Comparison of ENCODE assay signal across 20 cellular contexts in genomic region chr17:1977583-1978395, GRCh38. TPM values are rescaled to one million over a fixed set of nuclear protein-coding genes. Genes with fewer than 3 reads are reported as not detected.
DNase-seq lines count a peak whose midpoint lies in the region; ATAC-seq and TF ChIP-seq lines count a peak whose summit lies in the region.
"Had no signal": no experiment of that assay in that cellular context is flagged by ENCODE, and none has a peak within 500 bp of the region (broad histone marks: within the 10 kb centered on the region; RNA-seq: fewer than 3 reads in every experiment).

No MANE protein-coding gene starts in this region.

- no peaks in the 10 kb centered on the region for H3K79me2 ChIP-seq in parathyroid adenoma

- CTCF ChIA-PET in activated CD4-positive, alpha-beta T cell treated with anti-CD3 and anti-CD28 coated beads for 36 hours (lab: Charles Lee) = no interaction called here

- no peak for TF ChIP-seq CTCF in parathyroid adenoma (IDR thresholded peaks at IDR 0.05)

- H3K27me3 ChIP-seq in parathyroid adenoma (ENCODE audit: control insufficient read depth, insufficient read depth, low read length) = no peaks in the 10 kb centered on the region

- no peak overlapping the region for H3K27ac Mint-ChIP-seq in activated CD4-positive, alpha-beta T cell treated with anti-CD3 and anti-CD28 coated beads for 36 hours
- H3K27ac Mint-ChIP-seq: activated T-helper 1 cell treated with anti-CD3 and anti-CD28 coated beads, Interleukin-12 subunit alpha, Interleukin-12 subunit beta, Interleukin-2, Interleukin-4 antibody, amounts not matched to agents 30 ng/mL and 10 ng/mL and 1 ng/mL, durations not matched to agents 14 hours and 24 hours and 36 hours; natural killer cell treated with Interleukin-12 subunit alpha and Interleukin-12 subunit beta and Interleukin-15 and Interleukin-18, amount 100 ng/mL, for 72 hours had no signal

- peak overlapping the region; percentile 47 for H3K4me3 ChIP-seq in parathyroid adenoma (ENCODE audit: low read depth, low read length)
- H3K4me3 ChIP-seq: lower lobe of right lung, sigmoid colon had no signal

- H3K4me1 ChIP-seq in parathyroid adenoma = no peaks in the 10 kb centered on the region
- H3K4me1 ChIP-seq: lower lobe of right lung had no signal

- POLR2A ChIA-PET in activated CD4-positive, alpha-beta T cell treated with anti-CD3 and anti-CD28 coated beads for 36 hours (lab: Charles Lee) = no interaction called here

- H3K4me2 ChIP-seq in parathyroid adenoma (ENCODE audit: low read length) = peak overlapping the region; percentile 81

- no peaks in the 10 kb centered on the region for H3K36me3 Mint-ChIP-seq in activated CD4-positive, alpha-beta T cell treated with anti-CD3 and anti-CD28 coated beads for 36 hours (ENCODE audit: low read depth)
- H3K36me3 Mint-ChIP-seq: natural killer cell treated with Interleukin-12 subunit alpha and Interleukin-12 subunit beta and Interleukin-15 and Interleukin-18, amount 100 ng/mL, for 72 hours had no signal

- H3K9ac ChIP-seq in parathyroid adenoma = no peak overlapping the region

- H3K27me3 Mint-ChIP-seq in activated CD4-positive, alpha-beta T cell treated with anti-CD3 and anti-CD28 coated beads for 36 hours = peaks cover 7% of the 10 kb centered on the region

- no peak for ATAC-seq in activated CD4-positive, alpha-beta T cell treated with anti-CD3 and anti-CD28 coated beads for 36 hours
- peak in 1 of 2 donors; percentile 45 for ATAC-seq in left cardiac atrium
- ATAC-seq: lower lobe of right lung; natural killer cell treated with Interleukin-12 subunit alpha and Interleukin-12 subunit beta and Interleukin-15 and Interleukin-18, amount 100 ng/mL, for 72 hours had no signal

- no peak overlapping the region for H3K27ac ChIP-seq in parathyroid adenoma
- H3K27ac ChIP-seq: lower lobe of right lung, sigmoid colon had no signal

- intact Hi-C loops in activated CD4-positive, alpha-beta T cell treated with anti-CD3 and anti-CD28 coated beads for 36 hours (cut with DNase I, micrococcal nuclease) = no loop called here
- intact Hi-C loops in left cardiac atrium (cut with DNase I) = no loop called here

- H3K9me3 Mint-ChIP-seq in activated CD4-positive, alpha-beta T cell treated with anti-CD3 and anti-CD28 coated beads for 36 hours (ENCODE audit: low read depth) = no peaks in the 10 kb centered on the region
- H3K9me3 Mint-ChIP-seq: activated T-helper 1 cell treated with anti-CD3 and anti-CD28 coated beads, Interleukin-12 subunit alpha, Interleukin-12 subunit beta, Interleukin-2, Interleukin-4 antibody, amounts not matched to agents 30 ng/mL and 10 ng/mL and 1 ng/mL, durations not matched to agents 14 hours and 24 hours and 36 hours; natural killer cell treated with Interleukin-12 subunit alpha and Interleukin-12 subunit beta and Interleukin-15 and Interleukin-18, amount 100 ng/mL, for 72 hours had no signal

- H2AFZ ChIP-seq in parathyroid adenoma = peak overlapping the region; percentile 38

- peak; percentile 15 for DNase-seq in activated CD4-positive, alpha-beta T cell treated with anti-CD3 and anti-CD28 coated beads for 36 hours
- DNase-seq in activated CD4-positive, alpha-beta T cell treated with anti-CD3 and anti-CD28 coated beads for 4 hours = no peak
- DNase-seq in NCI-H748 treated with DMSO at 0.1 percent for 48 hours (lab: John Stamatoyannopoulos, UW) = peak; percentile 28
- DNase-seq in left cardiac atrium = peak; percentile 51
- DNase-seq in DMS153 (lab: John Stamatoyannopoulos, UW) = no peak
- no peak for DNase-seq in NCI-H2081 treated with DMSO at 0.1 percent for 48 hours (lab: John Stamatoyannopoulos, UW)
- no peak for DNase-seq in NOMO-1 treated with DMSO at 0.1 percent for 48 hours (lab: John Stamatoyannopoulos, UW; ENCODE audit: unreplicated experiment)
- DNase-seq: activated CD4-positive, alpha-beta T cell treated with anti-CD3 and anti-CD28 coated beads, Interleukin-2, amount 50 U/mL, for 4 hours; aorta; dermis blood vessel endothelial cell; Kasumi-1; lower lobe of right lung; NCI-H1694 treated with DMSO at 0.1 percent for 48 hours; sigmoid colon; stimulated activated CD4-positive, alpha-beta T cell treated with anti-CD3 and anti-CD28 coated beads, Interleukin-4, amount 100 ng/mL, for 1 hour; T1000; trophoblast cell had no signal

- H3K9me3 ChIP-seq in parathyroid adenoma (ENCODE audit: control insufficient read depth, low read length) = no peaks in the 10 kb centered on the region
- H3K9me3 ChIP-seq: lower lobe of right lung, sigmoid colon had no signal

- H3K4me1 Mint-ChIP-seq in activated CD4-positive, alpha-beta T cell treated with anti-CD3 and anti-CD28 coated beads for 36 hours = peaks cover 14% of the 10 kb centered on the region

- H3K36me3 ChIP-seq in parathyroid adenoma (ENCODE audit: control insufficient read depth, insufficient read depth, low read length) = no peaks in the 10 kb centered on the region
- H3K36me3 ChIP-seq: lower lobe of right lung, sigmoid colon had no signal

- no peak overlapping the region for H3K4me3 Mint-ChIP-seq in activated CD4-positive, alpha-beta T cell treated with anti-CD3 and anti-CD28 coated beads for 36 hours
- H3K4me3 Mint-ChIP-seq: activated T-helper 1 cell treated with anti-CD3 and anti-CD28 coated beads, Interleukin-12 subunit alpha, Interleukin-12 subunit beta, Interleukin-2, Interleukin-4 antibody, amounts not matched to agents 30 ng/mL and 10 ng/mL and 1 ng/mL, durations not matched to agents 14 hours and 24 hours and 36 hours; natural killer cell treated with Interleukin-12 subunit alpha and Interleukin-12 subunit beta and Interleukin-15 and Interleukin-18, amount 100 ng/mL, for 72 hours had no signal

RNA-seq across cellular contexts. Expression of gene RTN4RL1, which starts 47.3 kb away (rescaled TPM):
- total RNA-seq in activated CD4-positive, alpha-beta T cell treated with anti-CD3 and anti-CD28 coated beads for 36 hours = under 1 TPM; 0.11 to 0.18 TPM
- total RNA-seq in left cardiac atrium = 1 to 10 TPM; 6.2 to 7.6 TPM
- total RNA-seq: natural killer cell treated with Interleukin-12 subunit alpha and Interleukin-12 subunit beta and Interleukin-15 and Interleukin-18, amount 100 ng/mL, for 72 hours had no signal

RNA-seq across cellular contexts. Expression of gene DPH1, which starts 52.2 kb away (rescaled TPM):
- 10 to 100 TPM; 29.1 to 37.0 TPM for total RNA-seq in activated CD4-positive, alpha-beta T cell treated with anti-CD3 and anti-CD28 coated beads for 36 hours
- 10 to 100 TPM; 21.2 to 30.8 TPM for total RNA-seq in left cardiac atrium

Comparison
In these comparisons a context has a peak if more than half of its experiments do, and no peak if none do; other contexts are left out.
1. DNase-seq: peak in activated CD4-positive, alpha-beta T cell treated with anti-CD3 and anti-CD28 coated beads for 36 hours (single experiment), NCI-H748 treated with DMSO at 0.1 percent for 48 hours (single experiment) and left cardiac atrium (single experiment); none in activated CD4-positive, alpha-beta T cell treated with anti-CD3 and anti-CD28 coated beads for 4 hours (0 of 2), DMS153 (single experiment), NCI-H2081 treated with DMSO at 0.1 percent for 48 hours (single experiment) and NOMO-1 treated with DMSO at 0.1 percent for 48 hours (single experiment).
2. RNA of gene RTN4RL1, which starts 47.3 kb away (total RNA-seq): 6.2 to 7.6 TPM in left cardiac atrium; 0.11 to 0.18 TPM in activated CD4-positive, alpha-beta T cell treated with anti-CD3 and anti-CD28 coated beads for 36 hours; every median in the first group is over 4 times any median in the second.